Comparison of ENCODE assay signal across 39 cellular contexts in genomic region chr6:27970444-27970843, GRCh38. TPM values are rescaled to one million over a fixed set of nuclear protein-coding genes. Genes with fewer than 3 reads are reported as not detected.
"Had no signal": no experiment of that assay in that cellular context is flagged by ENCODE, and none has a peak within 500 bp of the region (broad histone marks: within the 10 kb centered on the region; RNA-seq: fewer than 3 reads in every experiment).

No MANE protein-coding gene starts in this region.

- H3K9me3 ChIP-seq: MG63 had no signal

- H3K4me3 ChIP-seq: MG63 had no signal

- H3K36me3 ChIP-seq: MG63 had no signal

- H3K27me3 ChIP-seq: MG63 had no signal

- DNase-seq: Karpas-422, Kasumi-1, MG63, MM.1S, MV-4-11, NCI-H1048, NCI-H1092, NCI-H1092 treated with DMSO at 0.1 percent for 48 hours, NCI-H1105, NCI-H1105 treated with DMSO at 0.1 percent for 48 hours, NCI-H1417, NCI-H1417 treated with DMSO at 0.1 percent for 48 hours, NCI-H1436, NCI-H1436 treated with DMSO at 0.1 percent for 48 hours, NCI-H146, NCI-H1694, NCI-H1694 treated with DMSO at 0.1 percent for 48 hours, NCI-H187, NCI-H187 treated with DMSO at 0.1 percent for 48 hours, NCI-H1930, NCI-H2029, NCI-H2029 treated with DMSO at 0.1 percent for 48 hours, NCI-H2081, NCI-H2081 treated with DMSO at 0.1 percent for 48 hours, NCI-H2107, NCI-H2171, NCI-H2171 treated with DMSO at 0.1 percent for 48 hours, NCI-H2227 treated with DMSO at 0.1 percent for 48 hours, NCI-H226, NCI-H345, NCI-H446, NCI-H446 treated with DMSO at 0.1 percent for 48 hours, NCI-H510A, NCI-H510A treated with DMSO at 0.1 percent for 48 hours, NCI-H524 had no signal

RNA-seq across cellular contexts. Expression of gene OR2B6, which starts 13.4 kb away (rescaled TPM):
- total RNA-seq: LHCN-M2, MCF 10A had no signal

RNA-seq across cellular contexts. Expression of gene OR2B2, which starts 58.2 kb away (rescaled TPM):
- total RNA-seq: LHCN-M2, M059J, MCF 10A, NCI-H460 had no signal
